Comparison of ENCODE assay signal across 8 cellular contexts in genomic region chr15:75727851-75728715, GRCh38. TPM values are rescaled to one million over a fixed set of nuclear protein-coding genes. Genes with fewer than 3 reads are reported as not detected.
DNase-seq lines count a peak whose midpoint lies in the region; ATAC-seq, FAIRE-seq and TF ChIP-seq lines count a peak whose summit lies in the region.

No MANE protein-coding gene starts in this region.

- ATAC-seq in T-cell (replicated peaks in 1 of 4) (peak; percentile 70 to 85 (median 78)), GM18520 (IDR thresholded peaks at IDR 0.05; ENCODE audit: unreplicated experiment) (no peak)

- CTCF ChIA-PET in BJ (lab: Yijun Ruan, JAX) (interaction anchor here (0.8 to 2.7 kb wide), 7 partner anchors 11 to 411 kb away, joined by 3 to 20 read pairs (median 4); no protein-coding TSS in a partner anchor), T-cell (lab: Charles Lee) (interaction anchor here (0.6 to 2.7 kb wide), 5 partner anchors 30 to 193 kb away, joined by 3 to 19 read pairs (median 4); no protein-coding TSS in a partner anchor)

- no peaks in the 10 kb centered on the region for H3K9me1 ChIP-seq in keratinocyte (ENCODE audit: control insufficient read depth, extremely low read depth, insufficient read depth, low read length)

- dilution Hi-C loops in keratinocyte (cut with MboI; ENCODE audit: extremely low pct_ligation_motif_present, low sequenced_read_pairs), result no loop called here

- peaks cover 3 to 16% of the 10 kb centered on the region in 2 donors for H3K27me3 Mint-ChIP-seq in T-cell

- H3K4me3 Mint-ChIP-seq in T-cell, result no peak overlapping the region

- no peak overlapping the region for H3K9ac ChIP-seq in keratinocyte (ENCODE audit: control insufficient read depth, extremely low read depth, insufficient read depth, low read length)

- no peaks in the 10 kb centered on the region for H3K27me3 ChIP-seq in BJ (ENCODE audit: control insufficient read depth, insufficient read depth, low read length)
- H3K27me3 ChIP-seq in HL-60 (ENCODE audit: insufficient read depth, poor library complexity, severe bottlenecking), result no peaks in the 10 kb centered on the region
- no peaks in the 10 kb centered on the region for H3K27me3 ChIP-seq in keratinocyte (ENCODE audit: control insufficient read depth, extremely low read depth, insufficient read depth, low read length)

- no peaks in the 10 kb centered on the region for H4K20me1 ChIP-seq in keratinocyte (ENCODE audit: control insufficient read depth, extremely low read depth, insufficient read depth, low read length)

- H3K4me1 ChIP-seq in keratinocyte (ENCODE audit: control insufficient read depth, extremely low read depth, insufficient read depth, low read length), result peaks cover 12% of the 10 kb centered on the region

- H3K36me3 ChIP-seq in BJ (ENCODE audit: control insufficient read depth, insufficient read depth, low read length) (no peaks in the 10 kb centered on the region), keratinocyte (ENCODE audit: control insufficient read depth in 2 of 2, extremely low read depth in 1 of 2, insufficient read depth in 2 of 2, low read length in 2 of 2) (no peaks in the 10 kb centered on the region)

- H3K4me3 ChIP-seq in BJ (ENCODE audit: low read depth, low read length) (no peak overlapping the region), HL-60 (replicated peaks; ENCODE audit: insufficient read depth, low read length) (no peak overlapping the region), keratinocyte (ENCODE audit: control insufficient read depth in 2 of 3, extremely low read depth in 1 of 3, insufficient read depth in 2 of 3, low read depth in 1 of 3, low read length in 3 of 3) (no peak overlapping the region)

- no peaks in the 10 kb centered on the region for H3K9me3 Mint-ChIP-seq in T-cell

- H3K27ac ChIP-seq in HL-60 (replicated peaks) (no peak overlapping the region), keratinocyte (ENCODE audit: control insufficient read depth, insufficient read depth, low read length) (no peak overlapping the region)

- POLR2A ChIA-PET in BJ (lab: Charles Lee), result no interaction called here
- POLR2A ChIA-PET in T-cell (lab: Charles Lee), result no interaction called here

- H2AFZ ChIP-seq in keratinocyte (ENCODE audit: control insufficient read depth, low read length), result no peak overlapping the region

- H3K79me2 ChIP-seq in keratinocyte (ENCODE audit: control insufficient read depth, insufficient read depth, low read length), result no peaks in the 10 kb centered on the region

- no peak overlapping the region for H3K4me2 ChIP-seq in keratinocyte (ENCODE audit: control insufficient read depth, extremely low read depth, insufficient read depth, low read depth, low read length)

- no peak for DNase-seq in BJ (ENCODE audit: low read depth)
- peak in 1 of 2 experiments; percentile 65 for DNase-seq in HL-60 (ENCODE audit: low read depth in 1 of 2, low spot score in 1 of 2)
- peak; percentile 38 to 78 (median 68) for DNase-seq in T-cell
- peak; percentile 27 for DNase-seq in amniotic epithelial cell (ENCODE audit: low read depth)
- no peak for DNase-seq in keratinocyte (ENCODE audit: low read depth, low spot score)
- DNase-seq in stimulated activated CD4-positive, alpha-beta T cell treated with anti-CD3 and anti-CD28 coated beads, Interleukin-4, amount 100 ng/mL, for 48 hours (ENCODE audit: low read depth in 2 of 2), result peak; percentile 55 to 67
- no peak for DNase-seq in AG08395 (ENCODE audit: low spot score)

- no peak for FAIRE-seq in keratinocyte (lab: Jason Lieb, UNC)

- no peaks in the 10 kb centered on the region for H3K36me3 Mint-ChIP-seq in T-cell

- H3K27ac Mint-ChIP-seq in T-cell, result no peak overlapping the region

- TF ChIP-seq CTCF in BJ (IDR thresholded peaks at IDR 0.05; ENCODE audit: insufficient read depth, low read depth, low read length), result peak; percentile 62
- peak; percentile 68 for TF ChIP-seq CTCF in HL-60 (IDR thresholded peaks at IDR 0.05; ENCODE audit: insufficient read depth, low read length)
- TF ChIP-seq CTCF in keratinocyte (optimal IDR thresholded peaks at IDR 0.05 in 1 of 3, IDR thresholded peaks at IDR 0.05 in 1 of 3, conservative IDR thresholded peaks at IDR 0.05 in 1 of 3; ENCODE audit: extremely low read depth in 1 of 3, insufficient read depth in 2 of 3, low read length in 3 of 3), result peak; percentile 55 to 75 (median 75)

- no peaks in the 10 kb centered on the region for H3K9me3 ChIP-seq in keratinocyte (ENCODE audit: control insufficient read depth, low read depth, low read length)

- H3K4me1 Mint-ChIP-seq in T-cell, result peaks cover 12 to 17% (median 12%) of the 10 kb centered on the region in 3 donors

RNA-seq across cellular contexts. Expression of gene CSPG4, which starts 15.4 kb away (rescaled TPM):
- 9.5 and 24.1 TPM in 2 replicates for polyA plus RNA-seq in BJ (2011; rRNA removed)
- 17.8 and 24.3 TPM in 2 replicates for polyA minus RNA-seq in BJ (2011; rRNA and poly(A)+ RNA removed)
- total RNA-seq in T-cell, result under 1 TPM in 3 of 5 donors, not detected in 2; 0.06 to 0.07 (median 0.06) TPM
- polyA plus RNA-seq in keratinocyte, result 0.67 to 1.9 TPM (median 1.7 TPM) in 3 replicates
- 0.31 TPM for polyA plus RNA-seq in keratinocyte (2011; ENCODE audit: low read depth)
- polyA plus RNA-seq in keratinocyte (2011; cell fraction: cytosol; rRNA removed), result 0.16 and 0.49 TPM in 2 replicates
- polyA plus RNA-seq in keratinocyte (2011; cell fraction: nucleus; rRNA removed), result 2.5 and 5.0 TPM in 2 replicates
- polyA plus RNA-seq in keratinocyte (2012; ENCODE audit: low replicate concordance), result 1.7 and 5.4 TPM in 2 replicates
- 3.2 to 15.0 TPM (median 4.5 TPM) in 3 replicates for polyA minus RNA-seq in keratinocyte
- 2.5 TPM for polyA minus RNA-seq in keratinocyte (2011; cell fraction: cytosol; rRNA and poly(A)+ RNA removed)
- 8.4 and 12.3 TPM in 2 replicates for polyA minus RNA-seq in keratinocyte (2011; cell fraction: nucleus; rRNA and poly(A)+ RNA removed)

Comparison
In these comparisons a context has a peak if more than half of its experiments do, and no peak if none do; other contexts are left out.
1. DNase-seq: peak in T-cell (34 of 34), amniotic epithelial cell (single experiment) and stimulated activated CD4-positive, alpha-beta T cell treated with anti-CD3 and anti-CD28 coated beads, Interleukin-4, amount 100 ng/mL, for 48 hours (2 of 2); none in BJ (single experiment), keratinocyte (single experiment) and AG08395 (single experiment).
2. Peak in every context shown above with its lines, with median percentiles within 50 percentile points of each other: CTCF ChIP-seq.